In the genomic region with DNA sequence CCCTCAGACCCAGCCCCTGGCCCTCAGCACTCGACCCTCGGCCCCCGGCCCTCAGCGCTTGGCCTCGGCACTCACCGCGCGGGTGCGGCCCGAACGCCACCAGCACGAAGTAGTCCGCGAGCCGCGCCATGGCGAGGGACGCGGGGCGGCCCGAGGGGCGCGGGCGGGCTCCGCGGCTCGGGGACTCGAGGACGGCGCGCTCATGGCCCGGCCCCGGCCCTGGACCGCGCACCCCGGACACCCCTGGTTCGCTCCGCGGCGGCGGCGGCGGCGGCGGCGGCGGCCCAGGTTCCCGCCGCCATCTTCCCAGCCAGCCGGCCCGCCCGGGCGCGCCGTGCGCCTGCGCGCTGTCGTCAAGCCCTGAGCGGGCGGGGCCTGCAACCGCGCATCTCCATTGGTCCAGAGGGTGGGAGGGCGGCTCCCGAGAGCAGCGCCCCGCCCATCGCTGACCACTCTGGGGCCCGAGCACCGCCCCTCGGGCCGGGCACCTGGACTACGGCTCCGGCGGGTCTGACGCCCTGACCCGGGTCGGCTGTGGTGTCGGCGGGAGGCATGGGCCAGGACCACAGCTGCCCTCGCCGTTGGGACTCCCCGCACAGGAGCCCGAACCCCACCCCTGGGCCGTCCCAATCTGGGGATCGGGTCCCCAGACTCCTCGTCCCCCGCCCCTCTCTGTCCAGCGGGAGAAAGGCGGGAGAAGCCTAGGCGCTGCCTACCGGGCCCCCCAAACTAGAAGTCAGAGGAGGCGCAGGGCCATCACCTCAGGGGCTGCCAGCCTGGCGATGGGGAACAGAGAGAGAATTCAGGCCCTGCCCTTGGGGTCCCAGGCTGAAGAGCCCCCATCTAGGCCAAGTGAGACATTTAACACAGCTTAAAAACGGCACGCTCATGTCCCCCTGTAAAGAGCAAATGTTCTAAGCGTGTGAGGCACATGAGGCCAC, we compare ENCODE assay signal across 1 cellular context.
TF ChIP-seq lines count a peak whose summit lies in the region.

A gene with protein sequence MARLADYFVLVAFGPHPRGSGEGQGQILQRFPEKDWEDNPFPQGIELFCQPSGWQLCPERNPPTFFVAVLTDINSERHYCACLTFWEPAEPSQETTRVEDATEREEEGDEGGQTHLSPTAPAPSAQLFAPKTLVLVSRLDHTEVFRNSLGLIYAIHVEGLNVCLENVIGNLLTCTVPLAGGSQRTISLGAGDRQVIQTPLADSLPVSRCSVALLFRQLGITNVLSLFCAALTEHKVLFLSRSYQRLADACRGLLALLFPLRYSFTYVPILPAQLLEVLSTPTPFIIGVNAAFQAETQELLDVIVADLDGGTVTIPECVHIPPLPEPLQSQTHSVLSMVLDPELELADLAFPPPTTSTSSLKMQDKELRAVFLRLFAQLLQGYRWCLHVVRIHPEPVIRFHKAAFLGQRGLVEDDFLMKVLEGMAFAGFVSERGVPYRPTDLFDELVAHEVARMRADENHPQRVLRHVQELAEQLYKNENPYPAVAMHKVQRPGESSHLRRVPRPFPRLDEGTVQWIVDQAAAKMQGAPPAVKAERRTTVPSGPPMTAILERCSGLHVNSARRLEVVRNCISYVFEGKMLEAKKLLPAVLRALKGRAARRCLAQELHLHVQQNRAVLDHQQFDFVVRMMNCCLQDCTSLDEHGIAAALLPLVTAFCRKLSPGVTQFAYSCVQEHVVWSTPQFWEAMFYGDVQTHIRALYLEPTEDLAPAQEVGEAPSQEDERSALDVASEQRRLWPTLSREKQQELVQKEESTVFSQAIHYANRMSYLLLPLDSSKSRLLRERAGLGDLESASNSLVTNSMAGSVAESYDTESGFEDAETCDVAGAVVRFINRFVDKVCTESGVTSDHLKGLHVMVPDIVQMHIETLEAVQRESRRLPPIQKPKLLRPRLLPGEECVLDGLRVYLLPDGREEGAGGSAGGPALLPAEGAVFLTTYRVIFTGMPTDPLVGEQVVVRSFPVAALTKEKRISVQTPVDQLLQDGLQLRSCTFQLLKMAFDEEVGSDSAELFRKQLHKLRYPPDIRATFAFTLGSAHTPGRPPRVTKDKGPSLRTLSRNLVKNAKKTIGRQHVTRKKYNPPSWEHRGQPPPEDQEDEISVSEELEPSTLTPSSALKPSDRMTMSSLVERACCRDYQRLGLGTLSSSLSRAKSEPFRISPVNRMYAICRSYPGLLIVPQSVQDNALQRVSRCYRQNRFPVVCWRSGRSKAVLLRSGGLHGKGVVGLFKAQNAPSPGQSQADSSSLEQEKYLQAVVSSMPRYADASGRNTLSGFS (N-terminal part only) (minus strand): TSS at position 325 of the 941 bp plus-strand sequence. CDS start 195 bp downstream, at position 130.

TF ChIP-seq in HepG2, 621 proteins besides CTCF, POLR2A, EP300 and RAD21 (continued from another document and continues in another):
- TF ChIP-seq, protein P1, sequence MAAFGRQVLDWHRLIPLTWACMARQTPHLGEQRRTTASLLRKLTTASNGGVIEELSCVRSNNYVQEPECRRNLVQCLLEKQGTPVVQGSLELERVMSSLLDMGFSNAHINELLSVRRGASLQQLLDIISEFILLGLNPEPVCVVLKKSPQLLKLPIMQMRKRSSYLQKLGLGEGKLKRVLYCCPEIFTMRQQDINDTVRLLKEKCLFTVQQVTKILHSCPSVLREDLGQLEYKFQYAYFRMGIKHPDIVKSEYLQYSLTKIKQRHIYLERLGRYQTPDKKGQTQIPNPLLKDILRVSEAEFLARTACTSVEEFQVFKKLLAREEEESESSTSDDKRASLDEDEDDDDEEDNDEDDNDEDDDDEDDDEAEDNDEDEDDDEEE (CRISPR knock-in tag; IDR thresholded peaks at IDR 0.05) = 0 out of 2 replicates have a peak, but pooled peaks have one; percentile 47
- TF ChIP-seq TAF15 (IDR thresholded peaks at IDR 0.05; ENCODE audit: low read depth, low read length, poor library complexity, severe bottlenecking) = no peak
- peak; percentile 91 for TF ChIP-seq YY1 (IDR thresholded peaks at IDR 0.05; ENCODE audit: insufficient read depth, insufficient replicate concordance, low read depth, low read length)
- TF ChIP-seq, protein P2, sequence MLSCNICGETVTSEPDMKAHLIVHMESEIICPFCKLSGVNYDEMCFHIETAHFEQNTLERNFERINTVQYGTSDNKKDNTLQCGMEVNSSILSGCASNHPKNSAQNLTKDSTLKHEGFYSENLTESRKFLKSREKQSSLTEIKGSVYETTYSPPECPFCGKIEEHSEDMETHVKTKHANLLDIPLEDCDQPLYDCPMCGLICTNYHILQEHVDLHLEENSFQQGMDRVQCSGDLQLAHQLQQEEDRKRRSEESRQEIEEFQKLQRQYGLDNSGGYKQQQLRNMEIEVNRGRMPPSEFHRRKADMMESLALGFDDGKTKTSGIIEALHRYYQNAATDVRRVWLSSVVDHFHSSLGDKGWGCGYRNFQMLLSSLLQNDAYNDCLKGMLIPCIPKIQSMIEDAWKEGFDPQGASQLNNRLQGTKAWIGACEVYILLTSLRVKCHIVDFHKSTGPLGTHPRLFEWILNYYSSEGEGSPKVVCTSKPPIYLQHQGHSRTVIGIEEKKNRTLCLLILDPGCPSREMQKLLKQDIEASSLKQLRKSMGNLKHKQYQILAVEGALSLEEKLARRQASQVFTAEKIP (CRISPR knock-in tag; IDR thresholded peaks at IDR 0.05; ENCODE audit: borderline replicate concordance) = no peak
- peak; percentile 65 for TF ChIP-seq TBX2 (CRISPR knock-in tag; IDR thresholded peaks at IDR 0.05; ENCODE audit: borderline replicate concordance)
- peak; percentile 72; the same call in 1 of the 2 replicates for TF ChIP-seq KDM4B (CRISPR knock-in tag; IDR thresholded peaks at IDR 0.05)
- TF ChIP-seq SAP130 (CRISPR knock-in tag; IDR thresholded peaks at IDR 0.05; ENCODE audit: low read depth) = peak; percentile 69
- peak; percentile 79 for TF ChIP-seq POLR2G (IDR thresholded peaks at IDR 0.05; ENCODE audit: low read depth, low read length)
- no peak for TF ChIP-seq ZC3H4 (CRISPR knock-in tag; IDR thresholded peaks at IDR 0.05; ENCODE audit: borderline replicate concordance)
- TF ChIP-seq, protein P3, sequence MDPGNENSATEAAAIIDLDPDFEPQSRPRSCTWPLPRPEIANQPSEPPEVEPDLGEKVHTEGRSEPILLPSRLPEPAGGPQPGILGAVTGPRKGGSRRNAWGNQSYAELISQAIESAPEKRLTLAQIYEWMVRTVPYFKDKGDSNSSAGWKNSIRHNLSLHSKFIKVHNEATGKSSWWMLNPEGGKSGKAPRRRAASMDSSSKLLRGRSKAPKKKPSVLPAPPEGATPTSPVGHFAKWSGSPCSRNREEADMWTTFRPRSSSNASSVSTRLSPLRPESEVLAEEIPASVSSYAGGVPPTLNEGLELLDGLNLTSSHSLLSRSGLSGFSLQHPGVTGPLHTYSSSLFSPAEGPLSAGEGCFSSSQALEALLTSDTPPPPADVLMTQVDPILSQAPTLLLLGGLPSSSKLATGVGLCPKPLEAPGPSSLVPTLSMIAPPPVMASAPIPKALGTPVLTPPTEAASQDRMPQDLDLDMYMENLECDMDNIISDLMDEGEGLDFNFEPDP (CRISPR knock-in tag; conservative IDR thresholded peaks at IDR 0.05) = no peak
- TF ChIP-seq PLRG1 (conservative IDR thresholded peaks at IDR 0.05) = no peak
- TF ChIP-seq, protein P4, sequence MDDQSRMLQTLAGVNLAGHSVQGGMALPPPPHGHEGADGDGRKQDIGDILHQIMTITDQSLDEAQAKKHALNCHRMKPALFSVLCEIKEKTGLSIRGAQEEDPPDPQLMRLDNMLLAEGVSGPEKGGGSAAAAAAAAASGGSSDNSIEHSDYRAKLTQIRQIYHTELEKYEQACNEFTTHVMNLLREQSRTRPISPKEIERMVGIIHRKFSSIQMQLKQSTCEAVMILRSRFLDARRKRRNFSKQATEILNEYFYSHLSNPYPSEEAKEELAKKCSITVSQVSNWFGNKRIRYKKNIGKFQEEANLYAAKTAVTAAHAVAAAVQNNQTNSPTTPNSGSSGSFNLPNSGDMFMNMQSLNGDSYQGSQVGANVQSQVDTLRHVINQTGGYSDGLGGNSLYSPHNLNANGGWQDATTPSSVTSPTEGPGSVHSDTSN (CRISPR knock-in tag; IDR thresholded peaks at IDR 0.05; ENCODE audit: borderline replicate concordance) = no peak
- peak; percentile 72 for TF ChIP-seq ZNF501 (CRISPR knock-in tag; IDR thresholded peaks at IDR 0.05)
- TF ChIP-seq PRPF4 (IDR thresholded peaks at IDR 0.05; ENCODE audit: low read depth, low read length, poor library complexity, severe bottlenecking) = no peak
- TF ChIP-seq ZSCAN25 (CRISPR knock-in tag; IDR thresholded peaks at IDR 0.05) = no peak
- TF ChIP-seq, protein P5, sequence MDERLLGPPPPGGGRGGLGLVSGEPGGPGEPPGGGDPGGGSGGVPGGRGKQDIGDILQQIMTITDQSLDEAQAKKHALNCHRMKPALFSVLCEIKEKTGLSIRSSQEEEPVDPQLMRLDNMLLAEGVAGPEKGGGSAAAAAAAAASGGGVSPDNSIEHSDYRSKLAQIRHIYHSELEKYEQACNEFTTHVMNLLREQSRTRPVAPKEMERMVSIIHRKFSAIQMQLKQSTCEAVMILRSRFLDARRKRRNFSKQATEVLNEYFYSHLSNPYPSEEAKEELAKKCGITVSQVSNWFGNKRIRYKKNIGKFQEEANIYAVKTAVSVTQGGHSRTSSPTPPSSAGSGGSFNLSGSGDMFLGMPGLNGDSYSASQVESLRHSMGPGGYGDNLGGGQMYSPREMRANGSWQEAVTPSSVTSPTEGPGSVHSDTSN (CRISPR knock-in tag; IDR thresholded peaks at IDR 0.05) = no peak
- no peak for TF ChIP-seq ZNF382 (CRISPR knock-in tag; IDR thresholded peaks at IDR 0.05; ENCODE audit: borderline replicate concordance)
- TF ChIP-seq ZNF256 (CRISPR knock-in tag; conservative IDR thresholded peaks at IDR 0.05) = no peak
- TF ChIP-seq, protein P6, sequence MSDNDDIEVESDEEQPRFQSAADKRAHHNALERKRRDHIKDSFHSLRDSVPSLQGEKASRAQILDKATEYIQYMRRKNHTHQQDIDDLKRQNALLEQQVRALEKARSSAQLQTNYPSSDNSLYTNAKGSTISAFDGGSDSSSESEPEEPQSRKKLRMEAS (IDR thresholded peaks at IDR 0.05) = peak; percentile 45; the same call in 1 of the 2 replicates
- TF ChIP-seq SMAD1 (CRISPR knock-in tag; IDR thresholded peaks at IDR 0.05; ENCODE audit: borderline replicate concordance, low read depth) = peak; percentile 34; the same call in 1 of the 2 replicates
- TF ChIP-seq ZNF317 (CRISPR knock-in tag; IDR thresholded peaks at IDR 0.05) = 0 out of 2 replicates have a peak, but pooled peaks have one; percentile 23
- TF ChIP-seq KAT8 (CRISPR knock-in tag; IDR thresholded peaks at IDR 0.05) = peak; percentile 48; the same call in 1 of the 2 replicates
- no peak for TF ChIP-seq NCOA2 (CRISPR knock-in tag; IDR thresholded peaks at IDR 0.05)
- no peak for TF ChIP-seq TCF7L2 (IDR thresholded peaks at IDR 0.05; ENCODE audit: low read depth, low read length)
- peak; percentile 95 for TF ChIP-seq SP4 (CRISPR knock-in tag; IDR thresholded peaks at IDR 0.05)
- TF ChIP-seq, protein P7, sequence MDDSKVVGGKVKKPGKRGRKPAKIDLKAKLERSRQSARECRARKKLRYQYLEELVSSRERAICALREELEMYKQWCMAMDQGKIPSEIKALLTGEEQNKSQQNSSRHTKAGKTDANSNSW (CRISPR knock-in tag; IDR thresholded peaks at IDR 0.05; ENCODE audit: borderline replicate concordance) = no peak
- TF ChIP-seq, protein P8, sequence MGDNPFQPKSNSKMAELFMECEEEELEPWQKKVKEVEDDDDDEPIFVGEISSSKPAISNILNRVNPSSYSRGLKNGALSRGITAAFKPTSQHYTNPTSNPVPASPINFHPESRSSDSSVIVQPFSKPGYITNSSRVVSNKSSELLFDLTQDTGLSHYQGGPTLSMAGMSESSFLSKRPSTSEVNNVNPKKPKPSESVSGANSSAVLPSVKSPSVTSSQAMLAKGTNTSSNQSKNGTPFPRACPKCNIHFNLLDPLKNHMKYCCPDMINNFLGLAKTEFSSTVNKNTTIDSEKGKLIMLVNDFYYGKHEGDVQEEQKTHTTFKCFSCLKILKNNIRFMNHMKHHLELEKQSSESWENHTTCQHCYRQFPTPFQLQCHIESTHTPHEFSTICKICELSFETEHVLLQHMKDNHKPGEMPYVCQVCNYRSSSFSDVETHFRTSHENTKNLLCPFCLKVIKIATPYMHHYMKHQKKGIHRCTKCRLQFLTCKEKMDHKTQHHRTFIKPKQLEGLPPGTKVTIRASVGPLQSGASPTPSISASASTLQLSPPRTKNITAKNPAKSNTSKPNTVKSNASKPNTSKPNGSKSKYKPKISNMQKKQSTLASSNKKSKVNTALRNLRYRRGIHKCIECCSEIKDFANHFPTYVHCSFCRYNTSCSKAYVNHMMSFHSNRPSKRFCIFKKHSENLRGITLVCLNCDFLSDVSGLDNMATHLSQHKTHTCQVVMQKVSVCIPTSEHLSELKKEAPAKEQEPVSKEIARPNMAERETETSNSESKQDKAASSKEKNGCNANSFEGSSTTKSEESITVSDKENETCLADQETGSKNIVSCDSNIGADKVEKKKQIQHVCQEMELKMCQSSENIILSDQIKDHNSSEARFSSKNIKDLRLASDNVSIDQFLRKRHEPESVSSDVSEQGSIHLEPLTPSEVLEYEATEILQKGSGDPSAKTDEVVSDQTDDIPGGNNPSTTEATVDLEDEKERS (CRISPR knock-in tag; IDR thresholded peaks at IDR 0.05) = 0 out of 2 replicates have a peak, but pooled peaks have one; percentile 38
- TF ChIP-seq U2AF2 (IDR thresholded peaks at IDR 0.05; ENCODE audit: low read depth, low read length) = no peak
- no peak for TF ChIP-seq TRIM24 (CRISPR knock-in tag; IDR thresholded peaks at IDR 0.05)
- no peak for TF ChIP-seq NR2F1 (CRISPR knock-in tag; IDR thresholded peaks at IDR 0.05)
- TF ChIP-seq, protein P9, sequence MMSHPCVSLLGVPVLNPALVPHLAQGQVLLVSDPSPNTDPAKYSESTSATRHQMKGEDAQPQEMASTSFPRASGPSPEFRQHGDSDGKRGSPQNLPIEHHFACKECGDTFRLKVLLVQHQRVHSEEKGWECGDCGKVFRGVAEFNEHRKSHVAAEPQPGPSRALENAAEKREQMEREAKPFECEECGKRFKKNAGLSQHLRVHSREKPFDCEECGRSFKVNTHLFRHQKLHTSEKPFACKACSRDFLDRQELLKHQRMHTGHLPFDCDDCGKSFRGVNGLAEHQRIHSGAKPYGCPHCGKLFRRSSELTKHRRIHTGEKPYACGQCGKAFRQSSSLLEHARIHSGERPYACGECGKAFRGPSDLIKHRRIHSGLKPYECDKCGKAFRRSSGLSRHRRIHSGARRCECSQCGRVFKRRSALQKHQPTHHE (CRISPR knock-in tag; IDR thresholded peaks at IDR 0.05; ENCODE audit: borderline replicate concordance) = no peak
- TF ChIP-seq NFYB (CRISPR knock-in tag; IDR thresholded peaks at IDR 0.05) = peak; percentile 76
- TF ChIP-seq, protein P10, sequence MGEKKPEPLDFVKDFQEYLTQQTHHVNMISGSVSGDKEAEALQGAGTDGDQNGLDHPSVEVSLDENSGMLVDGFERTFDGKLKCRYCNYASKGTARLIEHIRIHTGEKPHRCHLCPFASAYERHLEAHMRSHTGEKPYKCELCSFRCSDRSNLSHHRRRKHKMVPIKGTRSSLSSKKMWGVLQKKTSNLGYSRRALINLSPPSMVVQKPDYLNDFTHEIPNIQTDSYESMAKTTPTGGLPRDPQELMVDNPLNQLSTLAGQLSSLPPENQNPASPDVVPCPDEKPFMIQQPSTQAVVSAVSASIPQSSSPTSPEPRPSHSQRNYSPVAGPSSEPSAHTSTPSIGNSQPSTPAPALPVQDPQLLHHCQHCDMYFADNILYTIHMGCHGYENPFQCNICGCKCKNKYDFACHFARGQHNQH (CRISPR knock-in tag; IDR thresholded peaks at IDR 0.05) = 0 out of 2 replicates have a peak, but pooled peaks have one; percentile 30
- TF ChIP-seq KLF13 (CRISPR knock-in tag; IDR thresholded peaks at IDR 0.05) = no peak
- TF ChIP-seq PCBP2 (optimal IDR thresholded peaks at IDR 0.05; ENCODE audit: low read depth, low read length, poor library complexity, severe bottlenecking) = no peak
- no peak for TF ChIP-seq ZNF543 (CRISPR knock-in tag; IDR thresholded peaks at IDR 0.05)
- no peak for TF ChIP-seq KLF9 (CRISPR knock-in tag; IDR thresholded peaks at IDR 0.05; ENCODE audit: low read depth)
- TF ChIP-seq TGIF2 (CRISPR knock-in tag; IDR thresholded peaks at IDR 0.05) = no peak
